In the genomic region with DNA sequence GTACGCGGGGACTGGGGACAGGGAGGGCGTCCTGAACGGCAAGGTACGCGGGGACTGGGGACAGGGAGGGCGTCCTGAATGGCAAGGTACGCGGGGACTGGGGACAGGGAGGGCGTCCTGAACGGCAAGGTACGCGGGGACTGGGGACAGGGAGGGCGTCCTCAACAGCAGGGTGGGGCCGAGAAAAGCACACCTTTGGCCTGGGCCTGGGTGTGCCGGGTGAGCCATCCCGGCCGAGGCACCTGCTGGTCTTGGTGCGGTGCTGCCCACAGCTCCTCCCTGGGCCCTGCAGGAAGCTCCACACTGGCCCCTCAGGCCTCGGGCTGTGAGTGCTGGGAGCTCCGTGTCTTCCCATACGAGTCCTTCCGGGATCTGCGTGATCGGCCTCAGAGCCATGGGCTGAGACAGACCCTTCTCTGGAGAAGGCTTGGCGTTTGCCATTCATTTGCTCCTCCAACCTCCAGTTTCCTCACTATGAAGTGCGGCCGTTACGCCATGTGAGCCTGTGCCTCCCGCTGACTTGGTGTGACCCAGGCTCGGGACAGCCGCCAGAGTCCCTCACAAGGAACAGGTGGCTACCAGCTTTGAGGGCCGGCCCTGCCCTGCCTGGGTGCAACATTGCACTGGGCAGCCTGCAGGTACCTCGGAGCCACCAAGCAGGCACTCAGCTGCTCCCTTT, we compare ENCODE assay signal across 18 cellular contexts. TPM values are rescaled to one million over a fixed set of nuclear protein-coding genes. Genes with fewer than 3 reads are reported as not detected.
A peak's percentile ranks its signal among the peaks of the same experiment; 100 is the strongest.
DNase-seq lines count a peak whose midpoint lies in the region; ATAC-seq, FAIRE-seq and TF ChIP-seq lines count a peak whose summit lies in the region.
"Had no signal": no experiment of that assay in that cellular context is flagged by ENCODE, and none has a peak within 500 bp of the region (broad histone marks: within the 10 kb centered on the region; RNA-seq: fewer than 3 reads in every experiment).

No MANE protein-coding gene starts in this region.

- peaks cover 5 to 34% (median 23%) of the 10 kb centered on the region in 4 donors for H3K4me1 ChIP-seq in liver (ENCODE audit: control insufficient read depth in 4 of 4, insufficient read depth in 4 of 4, low read length in 3 of 4)
- no peaks in the 10 kb centered on the region for H3K4me1 ChIP-seq in rectal smooth muscle tissue (ENCODE audit: control insufficient read depth, insufficient read depth, low read length)
- H3K4me1 ChIP-seq in naive thymus-derived CD4-positive, alpha-beta T cell (ENCODE audit: control insufficient read depth in 2 of 2, insufficient read depth in 2 of 2, low read length in 2 of 2) = no peaks in the 10 kb centered on the region
- H3K4me1 ChIP-seq: A549 had no signal

- TF ChIP-seq CTCF in liver (IDR thresholded peaks at IDR 0.05; ENCODE audit: low read depth, low read length, missing input control) = no peak

- H3K4me3 Mint-ChIP-seq in naive thymus-derived CD4-positive, alpha-beta T cell = no peak overlapping the region

- H3K9ac ChIP-seq in liver (ENCODE audit: low read depth in 1 of 2, low read length in 2 of 2) = peak overlapping the region in 1 of 2 donors; percentile 52
- H3K9ac ChIP-seq in rectal smooth muscle tissue (ENCODE audit: low read length) = no peak overlapping the region

- ATAC-seq in GM18858 (IDR thresholded peaks at IDR 0.05; ENCODE audit: unreplicated experiment) = no peak
- no peak for ATAC-seq in naive thymus-derived CD4-positive, alpha-beta T cell
- ATAC-seq: A549, Panc1 had no signal

- H3K27me3 ChIP-seq in liver (ENCODE audit: control insufficient read depth in 4 of 4, insufficient read depth in 4 of 4, low read length in 3 of 4) (no peaks in the 10 kb centered on the region), rectal smooth muscle tissue (ENCODE audit: control insufficient read depth, insufficient read depth, low read length) (no peaks in the 10 kb centered on the region)
- no peaks in the 10 kb centered on the region for H3K27me3 ChIP-seq in naive thymus-derived CD4-positive, alpha-beta T cell (ENCODE audit: control insufficient read depth in 2 of 2, insufficient read depth in 2 of 2, low read length in 2 of 2)

- intact Hi-C loops in naive thymus-derived CD4-positive, alpha-beta T cell (cut with micrococcal nuclease) = no loop called here

- H3K4me3 ChIP-seq in liver (ENCODE audit: low read depth in 1 of 3, low read length in 3 of 3) (peak overlapping the region; percentile 37 to 42 (median 40)), rectal smooth muscle tissue (ENCODE audit: low read length) (peak overlapping the region; percentile 8)
- H3K4me3 ChIP-seq in naive thymus-derived CD4-positive, alpha-beta T cell (ENCODE audit: low read length) = no peak overlapping the region
- H3K4me3 ChIP-seq: A549 had no signal

- H3K9me3 ChIP-seq in liver (ENCODE audit: control insufficient read depth in 4 of 4, low read length in 3 of 4) = no peaks in the 10 kb centered on the region
- no peaks in the 10 kb centered on the region for H3K9me3 ChIP-seq in naive thymus-derived CD4-positive, alpha-beta T cell (ENCODE audit: control insufficient read depth in 2 of 3, low read length in 3 of 3)
- H3K9me3 ChIP-seq: A549, Caco-2 had no signal

- TF ChIP-seq RAD21 in liver (IDR thresholded peaks at IDR 0.05) = no peak

- H3K27me3 Mint-ChIP-seq in naive thymus-derived CD4-positive, alpha-beta T cell = no peaks in the 10 kb centered on the region

- H3K36me3 ChIP-seq in liver (ENCODE audit: control insufficient read depth in 4 of 4, insufficient read depth in 3 of 4, low read depth in 1 of 4, low read length in 3 of 4) (peaks cover 0 to 22% (median 6%) of the 10 kb centered on the region in 4 donors), rectal smooth muscle tissue (ENCODE audit: control insufficient read depth, insufficient read depth, low read length) (peaks cover 12% of the 10 kb centered on the region)
- peaks cover 0 to 48% (median 6%) of the 10 kb centered on the region in 3 experiments for H3K36me3 ChIP-seq in naive thymus-derived CD4-positive, alpha-beta T cell (ENCODE audit: control insufficient read depth in 2 of 3, insufficient read depth in 3 of 3, low read length in 3 of 3)

- H3K36me3 Mint-ChIP-seq in naive thymus-derived CD4-positive, alpha-beta T cell = peaks cover 3 to 13% (median 5%) of the 10 kb centered on the region in 5 donors

- POLR2A ChIA-PET in HEK293T (lab: Yijun Ruan, JAX) = no interaction called here
- POLR2A ChIA-PET in naive thymus-derived CD4-positive, alpha-beta T cell (lab: Charles Lee) = no interaction called here

- H3K27ac ChIP-seq in liver (ENCODE audit: low read depth in 1 of 2, low read length in 2 of 2) (peak overlapping the region; percentile 57 to 82), rectal smooth muscle tissue (ENCODE audit: low read depth, low read length) (no peak overlapping the region)
- H3K27ac ChIP-seq in naive thymus-derived CD4-positive, alpha-beta T cell (ENCODE audit: low read depth, low read length) = no peak overlapping the region
- H3K27ac ChIP-seq: A549 had no signal

- TF ChIP-seq POLR2A in GM12891 (IDR thresholded peaks at IDR 0.05; ENCODE audit: low read depth, low read length) = no peak

- CTCF ChIA-PET in HEK293T (lab: Yijun Ruan, JAX) = no interaction called here
- CTCF ChIA-PET in naive thymus-derived CD4-positive, alpha-beta T cell (lab: Charles Lee) = no interaction called here

- 55% methylated on average over 34 of the region's 34 CpGs for WGBS in liver

- no peaks in the 10 kb centered on the region for H3K9me3 Mint-ChIP-seq in naive thymus-derived CD4-positive, alpha-beta T cell

- peak; percentile 20 for DNase-seq in GM12891 (ENCODE audit: insufficient read length, low spot score)
- DNase-seq in cerebellum (ENCODE audit: low spot score) = peak; percentile 72
- DNase-seq in HEK293T (ENCODE audit: extremely low spot score) = no peak
- no peak for DNase-seq in naive thymus-derived CD4-positive, alpha-beta T cell
- DNase-seq in NCI-H2171 treated with DMSO at 0.1 percent for 48 hours (lab: John Stamatoyannopoulos, UW) = no peak
- DNase-seq: GOT3, MM.1S, NCI-H1105, NCI-H187, NCI-H510A, NCI-H82, Right ventricle myocardium superior had no signal

- H3K27ac Mint-ChIP-seq in naive thymus-derived CD4-positive, alpha-beta T cell = no peak overlapping the region

- H3K4me1 Mint-ChIP-seq in naive thymus-derived CD4-positive, alpha-beta T cell = peaks cover 0 to 2% (median 0%) of the 10 kb centered on the region in 7 donors

- no peak for FAIRE-seq in GM12891 (lab: Jason Lieb, UNC)
- FAIRE-seq: A549 had no signal

TF ChIP-seq in GM12891, 5 proteins besides CTCF, POLR2A, EP300 and RAD21:
- TF ChIP-seq POLR2AphosphoS5 (IDR thresholded peaks at IDR 0.05; ENCODE audit: low read depth, low read length) = no peak
- no peak for TF ChIP-seq SPI1 (IDR thresholded peaks at IDR 0.05; ENCODE audit: low read depth, low read length)
- no peak for TF ChIP-seq PAX5 (IDR thresholded peaks at IDR 0.05; ENCODE audit: insufficient read depth, low read length, severe bottlenecking)
- TF ChIP-seq POU2F2 (IDR thresholded peaks at IDR 0.05; ENCODE audit: low read depth, low read length) = no peak
- no peak for TF ChIP-seq TAF1 (IDR thresholded peaks at IDR 0.05; ENCODE audit: low read depth, low read length)

TF ChIP-seq in liver, 16 proteins besides CTCF, POLR2A, EP300 and RAD21:
- peak in 1 of 2 donors; percentile 22 for TF ChIP-seq RXRA (IDR thresholded peaks at IDR 0.05)
- no peak for TF ChIP-seq FOXA1 (IDR thresholded peaks at IDR 0.05)

TF ChIP-seq in HEK293T, 16 proteins besides CTCF, POLR2A, EP300 and RAD21 (continues in another document):
- no peak for TF ChIP-seq ZNF384 (IDR thresholded peaks at IDR 0.05)
- TF ChIP-seq NFRKB (IDR thresholded peaks at IDR 0.05) = no peak
- no peak for TF ChIP-seq L3MBTL2 (conservative IDR thresholded peaks at IDR 0.05)
- TF ChIP-seq CTBP1 (IDR thresholded peaks at IDR 0.05; ENCODE audit: borderline replicate concordance) = no peak
- TF ChIP-seq FOXM1 (IDR thresholded peaks at IDR 0.05; ENCODE audit: borderline replicate concordance) = no peak
- no peak for TF ChIP-seq FOXA1 (IDR thresholded peaks at IDR 0.05)
- TF ChIP-seq, protein P1, sequence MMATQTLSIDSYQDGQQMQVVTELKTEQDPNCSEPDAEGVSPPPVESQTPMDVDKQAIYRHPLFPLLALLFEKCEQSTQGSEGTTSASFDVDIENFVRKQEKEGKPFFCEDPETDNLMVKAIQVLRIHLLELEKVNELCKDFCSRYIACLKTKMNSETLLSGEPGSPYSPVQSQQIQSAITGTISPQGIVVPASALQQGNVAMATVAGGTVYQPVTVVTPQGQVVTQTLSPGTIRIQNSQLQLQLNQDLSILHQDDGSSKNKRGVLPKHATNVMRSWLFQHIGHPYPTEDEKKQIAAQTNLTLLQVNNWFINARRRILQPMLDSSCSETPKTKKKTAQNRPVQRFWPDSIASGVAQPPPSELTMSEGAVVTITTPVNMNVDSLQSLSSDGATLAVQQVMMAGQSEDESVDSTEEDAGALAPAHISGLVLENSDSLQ (IDR thresholded peaks at IDR 0.05) = no peak
- TF ChIP-seq FOXK2 (IDR thresholded peaks at IDR 0.05) = no peak
- TF ChIP-seq HDGF (IDR thresholded peaks at IDR 0.05; ENCODE audit: borderline replicate concordance) = no peak

RNA-seq across cellular contexts. Expression of a gene that starts 7.8 kb away (rescaled TPM):
- 0.85 TPM for polyA plus RNA-seq in GM12891 (2012; ENCODE audit: low read depth, missing spikeins)
- total RNA-seq in cerebellum (9.3 TPM), liver (1 to 10 TPM; 2.7 to 3.3 TPM)
- 1 to 10 TPM in 1 of 2 donors, under 1 TPM in 1; 0.94 to 1.5 TPM for polyA plus RNA-seq in liver
- total RNA-seq in naive thymus-derived CD4-positive, alpha-beta T cell = 1 to 10 TPM; 3.7 to 9.2 (median 5.8) TPM
- polyA plus RNA-seq in naive thymus-derived CD4-positive, alpha-beta T cell = 1 to 10 TPM; 3.6 to 7.1 TPM

RNA-seq across cellular contexts. Expression of a gene that starts 26.6 kb away (rescaled TPM):
- 146 TPM for polyA plus RNA-seq in GM12891 (2012; ENCODE audit: low read depth, missing spikeins)
- 29.7 TPM for total RNA-seq in cerebellum
- total RNA-seq in liver = 10 to 100 TPM; 45.6 to 56.2 TPM
- 10 to 100 TPM; 39.1 to 43.8 TPM for polyA plus RNA-seq in liver
- 10 to 100 TPM; 26.4 to 98.2 (median 29.7) TPM for total RNA-seq in naive thymus-derived CD4-positive, alpha-beta T cell
- 10 to 100 TPM; 27.6 to 38.4 TPM for polyA plus RNA-seq in naive thymus-derived CD4-positive, alpha-beta T cell

RNA-seq across cellular contexts. Expression of a gene that starts 28.8 kb away (rescaled TPM):
- polyA plus RNA-seq in GM12891 (2012; ENCODE audit: low read depth, missing spikeins) = 46.3 TPM
- total RNA-seq in cerebellum (31.6 TPM), liver (10 to 100 TPM; 16.7 to 23.2 TPM)
- polyA plus RNA-seq in liver = 10 to 100 TPM; 18.9 to 38.4 TPM
- total RNA-seq in naive thymus-derived CD4-positive, alpha-beta T cell = 10 to 100 TPM; 32.2 to 47.8 (median 37.9) TPM
- 10 to 100 TPM; 25.3 to 40.9 TPM for polyA plus RNA-seq in naive thymus-derived CD4-positive, alpha-beta T cell

RNA-seq across cellular contexts. Expression of a gene that starts 29.4 kb away (rescaled TPM):
- polyA plus RNA-seq in GM12891 (2012; ENCODE audit: low read depth, missing spikeins) = 0.63 TPM
- 15.5 TPM for total RNA-seq in cerebellum
- 1 to 10 TPM; 2.4 to 2.8 TPM for total RNA-seq in liver
- 1 to 10 TPM; 1.3 to 2.0 TPM for polyA plus RNA-seq in liver
- 1 to 10 TPM; 1.2 to 10.0 (median 2.7) TPM for total RNA-seq in naive thymus-derived CD4-positive, alpha-beta T cell
- polyA plus RNA-seq in naive thymus-derived CD4-positive, alpha-beta T cell = 1 to 10 TPM; 2.4 to 7.1 TPM

RNA-seq across cellular contexts. Expression of a gene that starts 55.3 kb away (rescaled TPM):
- not detected for polyA plus RNA-seq in GM12891 (2012; ENCODE audit: low read depth, missing spikeins)
- total RNA-seq in cerebellum (0.18 TPM), liver (under 1 TPM in 1 of 2 donors, not detected in 1; 0.08 TPM)
- polyA plus RNA-seq in liver = not detected
- total RNA-seq in naive thymus-derived CD4-positive, alpha-beta T cell = not detected
- not detected for polyA plus RNA-seq in naive thymus-derived CD4-positive, alpha-beta T cell
- total RNA-seq: Right ventricle myocardium superior had no signal
- polyA plus RNA-seq: A549 had no signal

Comparison
In these comparisons a context has a peak if more than half of its experiments do, and no peak if none do; other contexts are left out.
1. DNase-seq: peak in GM12891 (single experiment) and cerebellum (single experiment); none in HEK293T (single experiment), naive thymus-derived CD4-positive, alpha-beta T cell (0 of 9) and NCI-H2171 treated with DMSO at 0.1 percent for 48 hours (single experiment).
2. H3K27ac ChIP-seq: peak in liver (2 of 2); none in rectal smooth muscle tissue (single experiment) and naive thymus-derived CD4-positive, alpha-beta T cell (single experiment).